In the genomic region with DNA sequence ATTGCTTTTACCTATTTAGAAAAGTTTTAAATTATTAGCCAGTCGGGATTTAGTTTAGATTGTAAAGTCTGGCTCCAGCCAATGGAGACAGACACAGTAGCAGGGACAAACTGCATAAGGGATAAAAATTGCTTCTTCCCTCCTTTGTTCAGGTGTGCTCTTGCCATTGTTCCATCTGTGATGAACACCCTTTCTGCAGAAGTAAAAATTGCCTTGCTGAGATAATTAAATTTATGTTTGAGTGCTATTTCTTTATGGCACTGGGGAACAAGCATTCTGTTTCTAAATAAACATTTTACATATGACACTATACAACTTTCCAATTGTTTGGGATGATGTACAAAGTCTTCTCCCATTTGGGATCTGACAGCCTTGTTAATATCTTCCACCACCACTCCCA, we compare ENCODE assay signal across 32 cellular contexts. TPM values are rescaled to one million over a fixed set of nuclear protein-coding genes. Genes with fewer than 3 reads are reported as not detected.
"Had no signal": no experiment of that assay in that cellular context is flagged by ENCODE, and none has a peak within 500 bp of the region (broad histone marks: within the 10 kb centered on the region; RNA-seq: fewer than 3 reads in every experiment).

No MANE protein-coding gene starts in this region.

- H3K4me3 ChIP-seq: ascending aorta, cardiac muscle cell had no signal

- H3K36me3 ChIP-seq: ascending aorta, cardiac muscle cell had no signal

- ATAC-seq: activated CD8-positive, alpha-beta T cell treated with anti-CD3 and anti-CD28 coated beads for 36 hours; activated naive CD8-positive, alpha-beta T cell treated with anti-CD3 and anti-CD28 coated beads, Interleukin-2, amount 50 U/mL, for 24 hours had no signal

- H3K27me3 ChIP-seq: ascending aorta, cardiac muscle cell had no signal

- H3K27ac ChIP-seq: ascending aorta, cardiac muscle cell, VCaP had no signal

- H3K4me1 ChIP-seq: ascending aorta had no signal

- DNase-seq: activated B cell treated with CpG ODN at 0.5 μM for 24 hours; activated CD4-positive, alpha-beta memory T cell treated with anti-CD3 and anti-CD28 coated beads for 36 hours; activated CD4-positive, alpha-beta T cell treated with anti-CD3 and anti-CD28 coated beads for 4 hours; activated CD4-positive, alpha-beta T cell treated with anti-CD3 and anti-CD28 coated beads, Interleukin-2, amount 10 ng/mL, durations not matched to agents 24 days and 14 days; activated CD4-positive, alpha-beta T cell treated with anti-CD3 and anti-CD28 coated beads, Interleukin-2, amount 50 U/mL, for 1 hour; activated CD4-positive, alpha-beta T cell treated with anti-CD3 and anti-CD28 coated beads, Interleukin-2, amount 50 U/mL, for 4 hours; activated CD4-positive, CD25-positive, alpha-beta regulatory T cell treated with anti-CD3 and anti-CD28 coated beads, Interleukin-2, amount 50 U/mL, for 72 hours; activated CD8-positive, alpha-beta memory T cell treated with anti-CD3 and anti-CD28 coated beads, Interleukin-2, amount 50 U/mL, for 48 hours; activated CD8-positive, alpha-beta T cell treated with anti-CD3 and anti-CD28 coated beads for 36 hours; activated effector memory CD4-positive, alpha-beta T cell treated with Interleukin-2 at 50 U/mL for 16 hours; activated gamma-delta T cell; activated naive CD4-positive, alpha-beta T cell treated with anti-CD3 and anti-CD28 coated beads, Interleukin-2, amount 10 ng/mL, durations not matched to agents 7 days and 5 days; activated naive CD4-positive, alpha-beta T cell treated with Interleukin-2 at 50 U/mL for 16 hours; activated naive CD8-positive, alpha-beta T cell treated with anti-CD3 and anti-CD28 coated beads, Interleukin-2, amount 10 ng/mL, durations not matched to agents 7 days and 5 days; activated naive CD8-positive, alpha-beta T cell treated with anti-CD3 and anti-CD28 coated beads, Interleukin-2, amount 50 U/mL, for 24 hours; activated T-cell treated with anti-CD3 and anti-CD28 coated beads, Interleukin-2, amount 50 U/mL, for 24 hours; activated T-cell treated with anti-CD3 and anti-CD28 coated beads, Interleukin-2, amount 50 U/mL, for 48 hours; amygdala; anterior cingulate cortex; caudate nucleus; cerebellar nuclear complex; T-helper 2 cell; T-helper 9 cell had no signal

- FAIRE-seq: bronchial epithelial cell, TTC549 had no signal

RNA-seq across cellular contexts. Expression of gene OR7C2, which starts 18.0 kb away (rescaled TPM):
- total RNA-seq: activated B cell treated with CpG ODN at 0.5 μM for 24 hours; activated CD4-positive, alpha-beta memory T cell treated with anti-CD3 and anti-CD28 coated beads for 36 hours; activated CD4-positive, alpha-beta T cell treated with anti-CD3 and anti-CD28 coated beads, Interleukin-2, amount 10 ng/mL, durations not matched to agents 24 days and 14 days; activated CD8-positive, alpha-beta memory T cell treated with anti-CD3 and anti-CD28 coated beads for 36 hours; activated CD8-positive, alpha-beta T cell treated with anti-CD3 and anti-CD28 coated beads for 36 hours; activated naive CD8-positive, alpha-beta T cell treated with anti-CD3 and anti-CD28 coated beads, Interleukin-2, amount 10 ng/mL, durations not matched to agents 7 days and 5 days; activated T-helper 2 cell treated with anti-CD3 and anti-CD28 coated beads, Interferon-gamma antibody, Interleukin-2, Interleukin-4, amounts not matched to agents 10 μg/mL and 5 μg/mL and 100 μg/mL, durations not matched to agents 14 hours and 24 hours and 36 hours; ascending aorta; bronchial epithelial cell; cardiac muscle cell; chondrocyte had no signal
- polyA plus RNA-seq: adipose tissue, cardiac muscle cell had no signal

RNA-seq across cellular contexts. Expression of gene SLC1A6, which starts 20.4 kb away (rescaled TPM):
- total RNA-seq: activated B cell treated with CpG ODN at 0.5 μM for 24 hours; activated CD4-positive, alpha-beta memory T cell treated with anti-CD3 and anti-CD28 coated beads for 36 hours; activated CD4-positive, alpha-beta T cell treated with anti-CD3 and anti-CD28 coated beads, Interleukin-2, amount 10 ng/mL, durations not matched to agents 24 days and 14 days; activated CD8-positive, alpha-beta memory T cell treated with anti-CD3 and anti-CD28 coated beads for 36 hours; activated CD8-positive, alpha-beta T cell treated with anti-CD3 and anti-CD28 coated beads for 36 hours; activated naive CD8-positive, alpha-beta T cell treated with anti-CD3 and anti-CD28 coated beads, Interleukin-2, amount 10 ng/mL, durations not matched to agents 7 days and 5 days; activated T-helper 2 cell treated with anti-CD3 and anti-CD28 coated beads, Interferon-gamma antibody, Interleukin-2, Interleukin-4, amounts not matched to agents 10 μg/mL and 5 μg/mL and 100 μg/mL, durations not matched to agents 14 hours and 24 hours and 36 hours; ascending aorta; bronchial epithelial cell; chondrocyte had no signal
- polyA plus RNA-seq: adipose tissue had no signal
